Comparison of ENCODE assay signal across 18 cellular contexts in genomic region chr21:33650929-33651505, GRCh38. TPM values are rescaled to one million over a fixed set of nuclear protein-coding genes. Genes with fewer than 3 reads are reported as not detected.
DNase-seq lines count a peak whose midpoint lies in the region; ATAC-seq and TF ChIP-seq lines count a peak whose summit lies in the region.
"Had no signal": no experiment of that assay in that cellular context is flagged by ENCODE, and none has a peak within 500 bp of the region (broad histone marks: within the 10 kb centered on the region; RNA-seq: fewer than 3 reads in every experiment).

No MANE protein-coding gene starts in this region.

- H3K4me3 ChIP-seq in AG04450 (ENCODE audit: low read depth, low read length) (no peak overlapping the region), HUES64 (ENCODE audit: low read length) (no peak overlapping the region)
- H3K4me3 ChIP-seq: BLaER1 treated with 17β-estradiol and CSF1 and Interleukin-3, amounts not matched to agents 10 nM and 100 nM had no signal

- no peak for DNase-seq in AG04450 (ENCODE audit: low read depth, low spot score)
- DNase-seq in amniotic epithelial cell (ENCODE audit: low read depth), result peak; percentile 59
- DNase-seq in left kidney (ENCODE audit: low read depth, low spot score), result peak; percentile 19
- no peak for DNase-seq in NCI-H1048 (lab: John Stamatoyannopoulos, UW)
- DNase-seq in kidney glomerular epithelial cell (lab: John Stamatoyannopoulos, UW), result no peak
- DNase-seq: 8988T, DMS 273 treated with DMSO at 0.1 percent for 48 hours, EL, NCI-H1105, NCI-H1930, NCI-H2171, NCI-H82 had no signal

- H3K27ac ChIP-seq in AG04450 (ENCODE audit: low read depth, low read length), result peak overlapping the region; percentile 40
- peak overlapping the region; percentile 47; the same call in 1 of the 2 replicates for H3K27ac ChIP-seq in HUES64 (ENCODE audit: low read depth, low read length)
- H3K27ac ChIP-seq: BLaER1 treated with 17β-estradiol and CSF1 and Interleukin-3, amounts not matched to agents 10 nM and 100 nM; KMS-11 had no signal

- H3K4me1 ChIP-seq in HUES64 (ENCODE audit: insufficient read depth, low read length), result peaks cover 52% of the 10 kb centered on the region

- no peak for TF ChIP-seq CTCF in AG04450 (IDR thresholded peaks at IDR 0.05; ENCODE audit: low read depth, low read length)

- CTCF ChIA-PET in AG04450 (lab: Charles Lee), result interaction anchor here (0.7 to 1.1 kb wide), 3 partner anchors 45 to 244 kb away, joined by 3 to 4 read pairs (median 3); no protein-coding TSS in a partner anchor

- ATAC-seq in HG02571 (IDR thresholded peaks at IDR 0.05; ENCODE audit: unreplicated experiment) (no peak), GM18520 (IDR thresholded peaks at IDR 0.05; ENCODE audit: unreplicated experiment) (no peak)
- ATAC-seq: HCT116 had no signal

- POLR2A ChIA-PET in AG04450 (lab: Yijun Ruan, JAX), result no interaction called here

- no peaks in the 10 kb centered on the region for H3K36me3 ChIP-seq in HUES64 (ENCODE audit: insufficient read depth, low read length)

- H3K9ac ChIP-seq in HUES64 (ENCODE audit: low read depth, low read length), result no peak overlapping the region
- H3K9ac ChIP-seq: BLaER1 treated with 17β-estradiol and CSF1 and Interleukin-3, amounts not matched to agents 10 nM and 100 nM; KMS-11 had no signal

- H3K27me3 ChIP-seq in AG04450 (ENCODE audit: control insufficient read depth, insufficient read depth, low read length), result no peaks in the 10 kb centered on the region
- H3K27me3 ChIP-seq in HUES64 (ENCODE audit: insufficient read depth, low read length), result no peaks in the 10 kb centered on the region

- 76% methylated on average over 7 of the region's 7 CpGs for WGBS in HUES64

- no peaks in the 10 kb centered on the region for H3K9me3 ChIP-seq in AG04450 (ENCODE audit: control insufficient read depth, insufficient read depth, low read length)
- H3K9me3 ChIP-seq in HUES64 (ENCODE audit: insufficient read depth, low read depth, low read length), result no peaks in the 10 kb centered on the region

RNA-seq across cellular contexts. Expression of gene ITSN1, which starts 8.7 kb away (rescaled TPM):
- 51.5 and 54.3 TPM in 2 replicates for polyA plus RNA-seq in AG04450 (2011; rRNA removed)
- polyA minus RNA-seq in AG04450 (2011; rRNA and poly(A)+ RNA removed), result 70.0 and 92.0 TPM in 2 replicates
- 46.9 TPM for polyA plus RNA-seq in HUES64 (2013, experiment 1 of 2)
- 48.3 TPM for polyA plus RNA-seq in HUES64 (2013, experiment 2 of 2)

RNA-seq across cellular contexts. Expression of gene CRYZL1, which starts 9.5 kb away (rescaled TPM):
- 43.9 and 58.4 TPM in 2 replicates for polyA plus RNA-seq in AG04450 (2011; rRNA removed)
- polyA minus RNA-seq in AG04450 (2011; rRNA and poly(A)+ RNA removed), result 23.8 and 40.5 TPM in 2 replicates
- polyA plus RNA-seq in HUES64 (2013, experiment 1 of 2), result 17.1 TPM
- 25.3 TPM for polyA plus RNA-seq in HUES64 (2013, experiment 2 of 2)

Comparison
In these comparisons a context has a peak if more than half of its experiments do, and no peak if none do; other contexts are left out.
1. DNase-seq: peak in amniotic epithelial cell (single experiment) and left kidney (single experiment); none in AG04450 (single experiment), NCI-H1048 (single experiment) and kidney glomerular epithelial cell (single experiment).